Comparison of ENCODE assay signal across 8 cellular contexts in the genomic region with DNA sequence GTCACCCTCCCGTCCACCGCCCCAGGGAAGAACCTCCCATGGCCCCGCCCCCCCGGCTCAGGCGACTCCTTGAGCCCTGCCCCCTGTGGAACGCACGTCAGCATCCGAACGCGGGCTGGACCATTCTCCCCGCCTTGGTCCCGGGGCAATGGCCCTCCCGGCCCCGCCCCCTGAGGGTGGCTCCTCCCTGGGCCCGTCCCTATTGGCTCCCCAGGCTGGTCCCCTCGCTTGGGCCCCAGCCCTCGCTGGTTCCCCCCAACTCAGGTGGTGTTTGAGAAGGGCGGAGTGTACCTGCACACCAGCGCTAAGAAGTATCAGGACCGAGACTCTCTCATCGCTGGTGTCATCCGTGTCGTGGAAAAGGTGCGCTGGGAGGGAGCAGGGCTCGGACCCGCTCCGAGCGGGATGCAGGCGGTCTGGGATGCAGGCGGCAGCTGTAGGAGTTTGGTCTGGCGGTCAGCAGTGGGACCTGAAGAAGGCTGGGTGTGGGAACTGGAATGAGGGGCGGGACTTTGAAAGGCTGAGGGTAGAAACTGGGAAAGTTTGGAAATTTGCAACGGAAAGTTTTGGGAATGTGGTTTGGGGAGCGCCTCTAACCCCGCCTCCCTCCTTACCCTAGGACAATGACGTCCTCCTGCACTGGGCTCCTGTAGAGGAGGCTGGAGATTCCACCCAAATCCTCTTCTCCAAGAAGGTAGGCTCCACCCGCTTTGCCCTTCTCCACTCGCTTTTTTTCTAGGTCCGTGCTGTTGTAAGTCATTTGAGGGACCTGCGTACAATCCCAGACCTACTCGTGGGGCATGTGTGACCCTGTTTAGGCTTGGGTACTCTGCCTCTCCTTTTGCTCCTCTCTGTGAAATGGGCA. TPM values are rescaled to one million over a fixed set of nuclear protein-coding genes. Genes with fewer than 3 reads are reported as not detected.
A peak's percentile ranks its signal among the peaks of the same experiment; 100 is the strongest.
DNase-seq lines count a peak whose midpoint lies in the region; ATAC-seq lines count a peak whose summit lies in the region.

No MANE protein-coding gene starts in this region.

- 9% methylated on average over 41 of the region's 41 CpGs for WGBS in right cardiac atrium
- 4% methylated on average over 30 to 41 of the region's 41 CpGs for WGBS in aorta, 2 donors

- intact Hi-C loops in right cardiac atrium (cut with DNase I) (no loop called here), aorta (cut with DNase I) (no loop called here)

- no peaks in the 10 kb centered on the region for H3K9me3 ChIP-seq in right cardiac atrium (ENCODE audit: control insufficient read depth, low read length)
- no peaks in the 10 kb centered on the region for H3K9me3 ChIP-seq in aorta (ENCODE audit: control insufficient read depth, low read length)

- peak; percentile 98 for DNase-seq in NCI-H1436 (lab: John Stamatoyannopoulos, UW)
- peak; percentile 98 for DNase-seq in T follicular helper cell (ENCODE audit: low read depth)
- DNase-seq in anterior cingulate cortex (lab: John Stamatoyannopoulos, UW), result peak in 57 of 58 donors; percentile 85 to 99 (median 95)
- peak; percentile 99 to 100 (median 99) for DNase-seq in right cardiac atrium
- peak; percentile 98 for DNase-seq in putamen (ENCODE audit: low spot score)
- peak; percentile 99 to 100 for DNase-seq in aorta

- ATAC-seq in GM18498 (IDR thresholded peaks at IDR 0.05; ENCODE audit: unreplicated experiment) (peak; percentile 50), HG02852 (IDR thresholded peaks at IDR 0.05; ENCODE audit: unreplicated experiment) (peak; percentile 50), right cardiac atrium (peak; percentile 84), aorta (ENCODE audit: low FRiP score) (peak; percentile 88)

- H3K27me3 ChIP-seq in right cardiac atrium (ENCODE audit: control insufficient read depth, insufficient read depth), result no peaks in the 10 kb centered on the region
- H3K27me3 ChIP-seq in aorta (ENCODE audit: control insufficient read depth in 1 of 2, insufficient read depth in 2 of 2, low read length in 1 of 2), result no peaks in the 10 kb centered on the region

- H3K36me3 ChIP-seq in aorta (ENCODE audit: control insufficient read depth in 1 of 2, insufficient read depth in 2 of 2, low read length in 1 of 2), result peaks cover 2 to 17% of the 10 kb centered on the region in 2 donors

- H3K4me1 ChIP-seq in right cardiac atrium (ENCODE audit: control insufficient read depth, insufficient read depth, low read length) (peaks cover 6% of the 10 kb centered on the region), aorta (ENCODE audit: control insufficient read depth in 1 of 2, insufficient read depth in 2 of 2, low read length in 2 of 2) (no peaks in the 10 kb centered on the region)

- H3K4me3 ChIP-seq in right cardiac atrium (ENCODE audit: low read length) (peak overlapping the region; percentile 61), aorta (ENCODE audit: low read length in 2 of 2) (peak overlapping the region; percentile 27 to 43)

- H3K27ac ChIP-seq in right cardiac atrium (ENCODE audit: low read length) (peak overlapping the region; percentile 98), aorta (ENCODE audit: low read depth in 1 of 2, low read length in 2 of 2) (peak overlapping the region in 1 of 2 donors; percentile 89)

RNA-seq across cellular contexts. Expression of a gene that starts 0.6 kb away (rescaled TPM):
- 10 to 100 TPM; 35.7 to 45.7 (median 42.1) TPM for total RNA-seq in right cardiac atrium
- 35.6 TPM for polyA plus RNA-seq in right cardiac atrium
- total RNA-seq in aorta, result 10 to 100 TPM; 41.1 to 52.4 TPM
- 100 to 1,000 TPM in 1 of 2 donors, 10 to 100 TPM in 1; 22.7 to 102 TPM for polyA plus RNA-seq in aorta

RNA-seq across cellular contexts. Expression of a gene that starts 1.0 kb away (rescaled TPM):
- total RNA-seq in right cardiac atrium (10 to 100 TPM; 32.4 to 38.7 (median 36.4) TPM), aorta (10 to 100 TPM; 27.5 to 27.8 TPM)
- polyA plus RNA-seq in right cardiac atrium (40.2 TPM), aorta (10 to 100 TPM; 24.4 to 44.6 TPM)

RNA-seq across cellular contexts. Expression of a gene that starts 10.7 kb away (rescaled TPM):
- total RNA-seq in right cardiac atrium, result 100 to 1,000 TPM in 1 of 4 donors, 10 to 100 TPM in 3; 38.6 to 144 (median 42.9) TPM
- polyA plus RNA-seq in right cardiac atrium, result 40.8 TPM
- total RNA-seq in aorta, result 10 to 100 TPM; 65.2 to 76.5 TPM
- polyA plus RNA-seq in aorta, result 10 to 100 TPM; 23.7 to 93.0 TPM

RNA-seq across cellular contexts. Expression of a gene that starts 18.6 kb away (rescaled TPM):
- under 1 TPM in 3 of 4 donors, not detected in 1; 0.24 to 0.92 (median 0.60) TPM for total RNA-seq in right cardiac atrium
- polyA plus RNA-seq in right cardiac atrium, result 0.29 TPM
- total RNA-seq in aorta, result 1 to 10 TPM in 1 of 2 donors, under 1 TPM in 1; 0.84 to 7.2 TPM
- under 1 TPM in 1 of 2 donors, not detected in 1; 0.50 TPM for polyA plus RNA-seq in aorta

RNA-seq across cellular contexts. Expression of a gene that starts 27.2 kb away (rescaled TPM):
- total RNA-seq in right cardiac atrium (100 to 1,000 TPM; 127 to 146 (median 141) TPM), aorta (100 to 1,000 TPM; 103 to 133 TPM)
- polyA plus RNA-seq in right cardiac atrium (134 TPM), aorta (100 to 1,000 TPM in 1 of 2 donors, 10 to 100 TPM in 1; 50.0 to 142 TPM)
